In genomic region chr17:8234361-8235270, GRCh38 we compare ENCODE assay signal across 23 cellular contexts. TPM values are rescaled to one million over a fixed set of nuclear protein-coding genes. Genes with fewer than 3 reads are reported as not detected.
A peak's percentile ranks its signal among the peaks of the same experiment; 100 is the strongest.
DNase-seq lines count a peak whose midpoint lies in the region; ATAC-seq, FAIRE-seq and TF ChIP-seq lines count a peak whose summit lies in the region.
"Had no signal": no experiment of that assay in that cellular context is flagged by ENCODE, and none has a peak within 500 bp of the region (broad histone marks: within the 10 kb centered on the region; RNA-seq: fewer than 3 reads in every experiment).

No MANE protein-coding gene starts in this region.

- H3K27me3 Mint-ChIP-seq in T-cell = no peaks in the 10 kb centered on the region
- H3K27me3 Mint-ChIP-seq in stimulated activated naive B cell treated with anti-CD40 and anti-IgM and Interleukin-4, amounts not matched to agents 10 μg/mL and 1 μg/mL and 100 μg/mL, for 72 hours = no peaks in the 10 kb centered on the region

- CTCF ChIA-PET in T-cell (lab: Charles Lee) = interaction anchor here in 1 of 2 donors (0.9 kb wide), 1 partner anchor 12 kb away, joined by 5 read pairs; no protein-coding TSS in a partner anchor

- TF ChIP-seq CTCF in left ventricle myocardium inferior (IDR thresholded peaks at IDR 0.05; ENCODE audit: borderline replicate concordance) = no peak
- no peak for TF ChIP-seq CTCF in kidney (IDR thresholded peaks at IDR 0.05; ENCODE audit: borderline replicate concordance, extremely low read depth, insufficient read depth)

- intact Hi-C loops in left ventricle myocardium inferior (cut with micrococcal nuclease) (no loop called here), Right ventricle myocardium inferior (cut with DNase I) (no loop called here), kidney (cut with DNase I) (no loop called here)

- DNase-seq in left ventricle myocardium inferior = no peak
- DNase-seq in Right ventricle myocardium inferior (ENCODE audit: missing footprints) = no peak
- no peak for DNase-seq in T-cell
- DNase-seq in kidney = peak; percentile 57
- no peak for DNase-seq in stimulated activated naive B cell treated with anti-CD40 and anti-IgM and Interleukin-4, amounts not matched to agents 10 μg/mL and 1 μg/mL and 100 μg/mL, for 72 hours
- DNase-seq in NCI-H128 (lab: John Stamatoyannopoulos, UW; ENCODE audit: unreplicated experiment) = no peak
- DNase-seq: CD8-positive, alpha-beta T cell; GM23248; H9; NCI-H1092 treated with DMSO at 0.1 percent for 48 hours; NCI-H146; NCI-H2029 treated with DMSO at 0.1 percent for 48 hours; NCI-H226; NCI-H510A treated with DMSO at 0.1 percent for 48 hours; NCI-H748 treated with DMSO at 0.1 percent for 48 hours; PC-9; RPMI8226; SIG-M5 had no signal

- no peaks in the 10 kb centered on the region for H3K9me3 ChIP-seq in left ventricle myocardium inferior (replicated peaks)
- H3K9me3 ChIP-seq in kidney (ENCODE audit: control insufficient read depth in 1 of 2, low read length in 2 of 2) = no peaks in the 10 kb centered on the region
- H3K9me3 ChIP-seq: BLaER1 treated with 17β-estradiol and CSF1 and Interleukin-3, amounts not matched to agents 10 nM and 100 nM had no signal

- ATAC-seq in Right ventricle myocardium inferior (no peak), T-cell (replicated peaks in 1 of 4) (no peak), HG03025 (IDR thresholded peaks at IDR 0.05; ENCODE audit: low FRiP score, unreplicated experiment) (no peak)
- ATAC-seq in stimulated activated naive B cell treated with anti-CD40 and anti-IgM and Interleukin-4, amounts not matched to agents 10 μg/mL and 1 μg/mL and 100 μg/mL, for 72 hours (replicated peaks) = no peak
- ATAC-seq: CD8-positive, alpha-beta T cell had no signal

- H3K36me3 ChIP-seq in left ventricle myocardium inferior (peaks cover 92% of the 10 kb centered on the region), kidney (ENCODE audit: control insufficient read depth in 1 of 2, insufficient read depth in 2 of 2, low read length in 2 of 2) (peaks cover 53 to 66% of the 10 kb centered on the region in 2 donors)

- FAIRE-seq in kidney (lab: Jason Lieb, UNC) = no peak
- FAIRE-seq: GM12892, HTR-8/SVneo had no signal

- H3K27ac ChIP-seq in left ventricle myocardium inferior (replicated peaks) (peak overlapping the region; percentile 59), kidney (ENCODE audit: low read depth in 2 of 2, low read length in 2 of 2) (no peak overlapping the region)
- H3K27ac ChIP-seq: BLaER1 treated with 17β-estradiol and CSF1 and Interleukin-3, amounts not matched to agents 10 nM and 100 nM; GM23248; KMS-11; PC-9 had no signal

- H3K4me3 ChIP-seq in left ventricle myocardium inferior = no peak overlapping the region
- H3K4me3 ChIP-seq in kidney (ENCODE audit: low read length in 2 of 2) = no peak overlapping the region
- H3K4me3 ChIP-seq: BLaER1 treated with 17β-estradiol and CSF1 and Interleukin-3, amounts not matched to agents 10 nM and 100 nM; GM23248; PC-9 had no signal

- no peaks in the 10 kb centered on the region for H3K9me3 Mint-ChIP-seq in T-cell
- H3K9me3 Mint-ChIP-seq in stimulated activated naive B cell treated with anti-CD40 and anti-IgM and Interleukin-4, amounts not matched to agents 10 μg/mL and 1 μg/mL and 100 μg/mL, for 72 hours = no peaks in the 10 kb centered on the region
- H3K9me3 Mint-ChIP-seq: CD8-positive, alpha-beta T cell; H9 had no signal

- POLR2A ChIA-PET in T-cell (lab: Charles Lee) = interaction anchor here in 1 of 2 donors (0.6 kb wide), 1 partner anchor 10 kb away, joined by 7 read pairs; no protein-coding TSS in a partner anchor

- H3K4me1 ChIP-seq in left ventricle myocardium inferior (peaks cover 15% of the 10 kb centered on the region), kidney (ENCODE audit: control insufficient read depth in 1 of 2, insufficient read depth in 1 of 2, low read depth in 1 of 2, low read length in 2 of 2) (no peaks in the 10 kb centered on the region)

- peaks cover 21 to 47% (median 27%) of the 10 kb centered on the region in 3 donors for H3K4me1 Mint-ChIP-seq in T-cell
- H3K4me1 Mint-ChIP-seq in stimulated activated naive B cell treated with anti-CD40 and anti-IgM and Interleukin-4, amounts not matched to agents 10 μg/mL and 1 μg/mL and 100 μg/mL, for 72 hours = peaks cover 15 to 27% of the 10 kb centered on the region in 2 donors
- H3K4me1 Mint-ChIP-seq: H9 had no signal

- peak overlapping the region; percentile 18 to 55 for H3K27ac Mint-ChIP-seq in T-cell
- peak overlapping the region; percentile 37 for H3K27ac Mint-ChIP-seq in stimulated activated naive B cell treated with anti-CD40 and anti-IgM and Interleukin-4, amounts not matched to agents 10 μg/mL and 1 μg/mL and 100 μg/mL, for 72 hours
- H3K27ac Mint-ChIP-seq: CD8-positive, alpha-beta T cell; H9 had no signal

- peaks cover 72% of the 10 kb centered on the region for H3K36me3 Mint-ChIP-seq in T-cell
- peaks cover 74 to 78% of the 10 kb centered on the region in 2 donors for H3K36me3 Mint-ChIP-seq in stimulated activated naive B cell treated with anti-CD40 and anti-IgM and Interleukin-4, amounts not matched to agents 10 μg/mL and 1 μg/mL and 100 μg/mL, for 72 hours

- no peaks in the 10 kb centered on the region for H3K27me3 ChIP-seq in left ventricle myocardium inferior (ENCODE audit: low read depth)
- H3K27me3 ChIP-seq: BLaER1 treated with 17β-estradiol and CSF1 and Interleukin-3, amounts not matched to agents 10 nM and 100 nM had no signal

- no peak overlapping the region for H3K4me3 Mint-ChIP-seq in T-cell
- no peak overlapping the region for H3K4me3 Mint-ChIP-seq in stimulated activated naive B cell treated with anti-CD40 and anti-IgM and Interleukin-4, amounts not matched to agents 10 μg/mL and 1 μg/mL and 100 μg/mL, for 72 hours
- H3K4me3 Mint-ChIP-seq: CD8-positive, alpha-beta T cell had no signal

- no peak overlapping the region for H3K9ac ChIP-seq in kidney (ENCODE audit: low read length in 2 of 2)
- H3K9ac ChIP-seq: GM23248, KMS-11 had no signal

RNA-seq across cellular contexts. Expression of gene CTC1, which starts 13.2 kb away (rescaled TPM):
- total RNA-seq in left ventricle myocardium inferior (14.6 TPM), Right ventricle myocardium inferior (13.1 TPM), T-cell (100 to 1,000 TPM; 230 to 309 (median 269) TPM), kidney (57.2 TPM)
- polyA plus RNA-seq in kidney (ENCODE audit: insufficient read depth, low read depth, low replicate concordance) = 12.2 TPM

RNA-seq across cellular contexts. Expression of gene PFAS, which starts 14.5 kb away (rescaled TPM):
- total RNA-seq in left ventricle myocardium inferior = 9.8 TPM
- total RNA-seq in Right ventricle myocardium inferior = 14.7 TPM
- total RNA-seq in T-cell = 10 to 100 TPM; 31.5 to 52.4 (median 37.8) TPM
- 49.5 TPM for total RNA-seq in kidney
- 7.6 TPM for polyA plus RNA-seq in kidney (ENCODE audit: insufficient read depth, low read depth, low replicate concordance)

RNA-seq across cellular contexts. Expression of gene AURKB, which starts 24.2 kb away (rescaled TPM):
- total RNA-seq in left ventricle myocardium inferior (1.2 TPM), Right ventricle myocardium inferior (1.2 TPM), T-cell (1 to 10 TPM; 1.0 to 2.7 (median 1.7) TPM), kidney (2.8 TPM)
- polyA plus RNA-seq in kidney (ENCODE audit: insufficient read depth, low read depth, low replicate concordance) = 0.43 TPM

RNA-seq across cellular contexts. Expression of gene BORCS6, which starts 44.6 kb away (rescaled TPM):
- total RNA-seq in left ventricle myocardium inferior (8.4 TPM), Right ventricle myocardium inferior (9.2 TPM), T-cell (10 to 100 TPM in 3 of 5 donors, 1 to 10 TPM in 2; 6.7 to 21.3 (median 17.2) TPM), kidney (8.6 TPM)
- 15.4 TPM for polyA plus RNA-seq in kidney (ENCODE audit: insufficient read depth, low read depth, low replicate concordance)

RNA-seq across cellular contexts. Expression of gene RANGRF, which starts 53.9 kb away (rescaled TPM):
- total RNA-seq in left ventricle myocardium inferior = 25.6 TPM
- total RNA-seq in Right ventricle myocardium inferior = 25.7 TPM
- total RNA-seq in T-cell = 10 to 100 TPM; 29.0 to 41.8 (median 40.9) TPM
- 20.1 TPM for total RNA-seq in kidney
- 91.8 TPM for polyA plus RNA-seq in kidney (ENCODE audit: insufficient read depth, low read depth, low replicate concordance)
